Comparison of ENCODE assay signal across 17 cellular contexts in the genomic region with DNA sequence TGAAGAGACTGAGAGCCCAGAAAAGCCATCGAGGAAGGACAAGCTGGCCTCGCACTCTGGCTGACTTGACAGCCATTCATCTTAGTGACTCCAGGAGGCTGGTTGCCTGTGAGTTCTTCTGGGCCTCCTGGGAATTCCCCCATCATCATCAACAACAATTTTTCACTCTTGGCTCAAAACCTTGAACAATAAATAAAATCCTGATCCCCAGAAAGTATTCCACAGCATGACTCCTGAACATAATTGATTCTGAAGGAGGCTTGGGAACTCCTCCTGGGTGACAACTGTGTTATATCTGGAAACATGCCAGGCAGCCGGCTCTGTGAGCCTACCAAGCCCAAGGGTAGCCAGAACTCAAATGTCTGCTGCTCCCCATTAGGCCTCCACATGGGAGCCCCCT.
DNase-seq lines count a peak whose midpoint lies in the region; ATAC-seq and TF ChIP-seq lines count a peak whose summit lies in the region.
"Had no signal": no experiment of that assay in that cellular context is flagged by ENCODE, and none has a peak within 500 bp of the region (broad histone marks: within the 10 kb centered on the region; RNA-seq: fewer than 3 reads in every experiment).

No MANE protein-coding gene starts in this region.

- no peaks in the 10 kb centered on the region for H3K9me3 Mint-ChIP-seq in memory B cell
- H3K9me3 Mint-ChIP-seq: activated CD8-positive, alpha-beta T cell treated with anti-CD3 and anti-CD28 coated beads for 36 hours; activated naive CD8-positive, alpha-beta T cell treated with anti-CD3 and anti-CD28 coated beads, Interleukin-2, amount 10 ng/mL, durations not matched to agents 7 days and 5 days; activated T-cell treated with anti-CD3 and anti-CD28 coated beads, Interleukin-2, amount 50 U/mL, for 4 hours; GM23338; immature natural killer cell; naive thymus-derived CD8-positive, alpha-beta T cell had no signal

- H3K27ac Mint-ChIP-seq in memory B cell = peak overlapping the region; percentile 2
- H3K27ac Mint-ChIP-seq: activated CD8-positive, alpha-beta T cell treated with anti-CD3 and anti-CD28 coated beads for 36 hours; activated naive CD8-positive, alpha-beta T cell treated with anti-CD3 and anti-CD28 coated beads, Interleukin-2, amount 10 ng/mL, durations not matched to agents 7 days and 5 days; GM23338; immature natural killer cell had no signal

- no peaks in the 10 kb centered on the region for H3K4me1 Mint-ChIP-seq in memory B cell
- H3K4me1 Mint-ChIP-seq: immature natural killer cell had no signal

- POLR2A ChIA-PET in HEK293T (lab: Yijun Ruan, JAX) = no interaction called here

- DNase-seq in COR-L47 (lab: John Stamatoyannopoulos, UW) (peak; percentile 81), HEK293T (ENCODE audit: extremely low spot score) (no peak), NCI-H446 treated with DMSO at 0.1 percent for 48 hours (lab: John Stamatoyannopoulos, UW) (peak; percentile 75), memory B cell (ENCODE audit: low spot score in 2 of 2) (no peak), islet precursor cell (no peak), AG20443 (ENCODE audit: low spot score) (no peak), nucleus accumbens (lab: John Stamatoyannopoulos, UW) (no peak)
- DNase-seq: activated CD8-positive, alpha-beta T cell treated with anti-CD3 and anti-CD28 coated beads for 36 hours; activated naive CD8-positive, alpha-beta T cell treated with anti-CD3 and anti-CD28 coated beads, Interleukin-2, amount 10 ng/mL, durations not matched to agents 7 days and 5 days; activated T-cell treated with anti-CD3 and anti-CD28 coated beads, Interleukin-2, amount 50 U/mL, for 4 hours; esophagus squamous epithelium; immature natural killer cell; naive thymus-derived CD8-positive, alpha-beta T cell; NCI-H1694 treated with DMSO at 0.1 percent for 48 hours; T-helper 1 cell had no signal

- ATAC-seq in memory B cell (ENCODE audit: low read depth) = no peak
- ATAC-seq: activated CD8-positive, alpha-beta T cell treated with anti-CD3 and anti-CD28 coated beads for 36 hours; activated T-cell treated with anti-CD3 and anti-CD28 coated beads, Interleukin-2, amount 50 U/mL, for 4 hours; GM23338; naive thymus-derived CD8-positive, alpha-beta T cell; Right ventricle myocardium inferior had no signal

- no peaks in the 10 kb centered on the region for H3K36me3 Mint-ChIP-seq in memory B cell
- H3K36me3 Mint-ChIP-seq: naive thymus-derived CD8-positive, alpha-beta T cell had no signal

- no peak overlapping the region for H3K4me3 Mint-ChIP-seq in memory B cell
- H3K4me3 Mint-ChIP-seq: activated CD8-positive, alpha-beta T cell treated with anti-CD3 and anti-CD28 coated beads for 36 hours; activated naive CD8-positive, alpha-beta T cell treated with anti-CD3 and anti-CD28 coated beads, Interleukin-2, amount 10 ng/mL, durations not matched to agents 7 days and 5 days; activated T-cell treated with anti-CD3 and anti-CD28 coated beads, Interleukin-2, amount 50 U/mL, for 4 hours; GM23338; immature natural killer cell; naive thymus-derived CD8-positive, alpha-beta T cell had no signal

- peaks cover 4% of the 10 kb centered on the region for H3K27me3 Mint-ChIP-seq in memory B cell

- CTCF ChIA-PET in HEK293T (lab: Yijun Ruan, JAX) = no interaction called here

TF ChIP-seq in HEK293T, 16 proteins besides CTCF, POLR2A, EP300 and RAD21:
- TF ChIP-seq L3MBTL2 (conservative IDR thresholded peaks at IDR 0.05) = no peak
- TF ChIP-seq, protein P1, sequence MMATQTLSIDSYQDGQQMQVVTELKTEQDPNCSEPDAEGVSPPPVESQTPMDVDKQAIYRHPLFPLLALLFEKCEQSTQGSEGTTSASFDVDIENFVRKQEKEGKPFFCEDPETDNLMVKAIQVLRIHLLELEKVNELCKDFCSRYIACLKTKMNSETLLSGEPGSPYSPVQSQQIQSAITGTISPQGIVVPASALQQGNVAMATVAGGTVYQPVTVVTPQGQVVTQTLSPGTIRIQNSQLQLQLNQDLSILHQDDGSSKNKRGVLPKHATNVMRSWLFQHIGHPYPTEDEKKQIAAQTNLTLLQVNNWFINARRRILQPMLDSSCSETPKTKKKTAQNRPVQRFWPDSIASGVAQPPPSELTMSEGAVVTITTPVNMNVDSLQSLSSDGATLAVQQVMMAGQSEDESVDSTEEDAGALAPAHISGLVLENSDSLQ (IDR thresholded peaks at IDR 0.05) = peak; percentile 78
TF ChIP-seq in HEK293T: peak in this region for 1.

Comparison
In these comparisons a context has a peak if more than half of its experiments do, and no peak if none do; other contexts are left out.
1. DNase-seq: peak in COR-L47 (single experiment) and NCI-H446 treated with DMSO at 0.1 percent for 48 hours (single experiment); none in HEK293T (single experiment), memory B cell (0 of 2), islet precursor cell (single experiment), AG20443 (single experiment) and nucleus accumbens (0 of 56).